In the genomic region with DNA sequence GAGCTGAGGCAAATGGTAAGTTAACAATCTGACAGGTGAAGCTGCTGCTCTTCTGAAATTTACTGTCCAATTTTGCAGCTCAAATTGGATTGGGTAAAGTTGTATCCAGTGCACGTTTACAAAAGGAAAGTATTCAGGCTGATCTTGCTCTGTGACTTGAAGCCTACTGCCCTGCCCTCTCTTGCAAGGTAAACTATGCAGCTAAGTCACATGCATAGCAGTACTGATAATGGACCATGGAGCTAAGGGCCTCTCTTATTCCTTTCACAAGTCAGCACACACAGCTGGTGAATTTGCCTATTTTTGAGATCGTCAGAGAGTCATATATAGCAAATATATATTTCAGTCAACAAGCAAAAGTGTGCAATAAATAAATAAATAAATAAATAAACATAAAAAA, we compare ENCODE assay signal across 1 cellular context.
TF ChIP-seq lines count a peak whose summit lies in the region.

No MANE protein-coding gene starts in this region.

TF ChIP-seq in HepG2, 621 proteins besides CTCF, POLR2A, EP300 and RAD21:
- TF ChIP-seq MAFF (IDR thresholded peaks at IDR 0.05; ENCODE audit: low read depth, low read length), result no peak
- TF ChIP-seq FLYWCH1 (CRISPR knock-in tag; IDR thresholded peaks at IDR 0.05), result no peak
- TF ChIP-seq, protein P1, sequence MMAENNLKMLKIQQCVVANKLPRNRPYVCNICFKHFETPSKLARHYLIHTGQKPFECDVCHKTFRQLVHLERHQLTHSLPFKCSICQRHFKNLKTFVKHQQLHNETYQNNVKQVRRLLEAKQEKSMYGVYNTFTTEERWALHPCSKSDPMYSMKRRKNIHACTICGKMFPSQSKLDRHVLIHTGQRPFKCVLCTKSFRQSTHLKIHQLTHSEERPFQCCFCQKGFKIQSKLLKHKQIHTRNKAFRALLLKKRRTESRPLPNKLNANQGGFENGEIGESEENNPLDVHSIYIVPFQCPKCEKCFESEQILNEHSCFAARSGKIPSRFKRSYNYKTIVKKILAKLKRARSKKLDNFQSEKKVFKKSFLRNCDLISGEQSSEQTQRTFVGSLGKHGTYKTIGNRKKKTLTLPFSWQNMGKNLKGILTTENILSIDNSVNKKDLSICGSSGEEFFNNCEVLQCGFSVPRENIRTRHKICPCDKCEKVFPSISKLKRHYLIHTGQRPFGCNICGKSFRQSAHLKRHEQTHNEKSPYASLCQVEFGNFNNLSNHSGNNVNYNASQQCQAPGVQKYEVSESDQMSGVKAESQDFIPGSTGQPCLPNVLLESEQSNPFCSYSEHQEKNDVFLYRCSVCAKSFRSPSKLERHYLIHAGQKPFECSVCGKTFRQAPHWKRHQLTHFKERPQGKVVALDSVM (CRISPR knock-in tag; IDR thresholded peaks at IDR 0.05), result no peak
- TF ChIP-seq NFRKB (IDR thresholded peaks at IDR 0.05), result no peak
- TF ChIP-seq ZNF773 (CRISPR knock-in tag; IDR thresholded peaks at IDR 0.05; ENCODE audit: borderline replicate concordance), result no peak
- TF ChIP-seq NFE2L2 (IDR thresholded peaks at IDR 0.05; ENCODE audit: low read length), result no peak
- no peak for TF ChIP-seq REXO4 (CRISPR knock-in tag; IDR thresholded peaks at IDR 0.05; ENCODE audit: borderline replicate concordance)
- TF ChIP-seq MTF2 (CRISPR knock-in tag; IDR thresholded peaks at IDR 0.05; ENCODE audit: borderline replicate concordance), result no peak
- TF ChIP-seq, protein P2, sequence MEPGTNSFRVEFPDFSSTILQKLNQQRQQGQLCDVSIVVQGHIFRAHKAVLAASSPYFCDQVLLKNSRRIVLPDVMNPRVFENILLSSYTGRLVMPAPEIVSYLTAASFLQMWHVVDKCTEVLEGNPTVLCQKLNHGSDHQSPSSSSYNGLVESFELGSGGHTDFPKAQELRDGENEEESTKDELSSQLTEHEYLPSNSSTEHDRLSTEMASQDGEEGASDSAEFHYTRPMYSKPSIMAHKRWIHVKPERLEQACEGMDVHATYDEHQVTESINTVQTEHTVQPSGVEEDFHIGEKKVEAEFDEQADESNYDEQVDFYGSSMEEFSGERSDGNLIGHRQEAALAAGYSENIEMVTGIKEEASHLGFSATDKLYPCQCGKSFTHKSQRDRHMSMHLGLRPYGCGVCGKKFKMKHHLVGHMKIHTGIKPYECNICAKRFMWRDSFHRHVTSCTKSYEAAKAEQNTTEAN (CRISPR knock-in tag; conservative IDR thresholded peaks at IDR 0.05), result no peak
- no peak for TF ChIP-seq RFXANK (CRISPR knock-in tag; IDR thresholded peaks at IDR 0.05)
- TF ChIP-seq ZNF891 (CRISPR knock-in tag; IDR thresholded peaks at IDR 0.05), result no peak
- no peak for TF ChIP-seq TSC22D2 (CRISPR knock-in tag; IDR thresholded peaks at IDR 0.05; ENCODE audit: borderline replicate concordance)
- no peak for TF ChIP-seq ZFP37 (CRISPR knock-in tag; IDR thresholded peaks at IDR 0.05; ENCODE audit: borderline replicate concordance)
- no peak for TF ChIP-seq TAF15 (IDR thresholded peaks at IDR 0.05; ENCODE audit: low read depth, low read length, poor library complexity, severe bottlenecking)
- no peak for TF ChIP-seq SMAD9 (CRISPR knock-in tag; IDR thresholded peaks at IDR 0.05)
- TF ChIP-seq RORA (CRISPR knock-in tag; IDR thresholded peaks at IDR 0.05), result no peak
- no peak for TF ChIP-seq ZNF335 (CRISPR knock-in tag; IDR thresholded peaks at IDR 0.05)
- no peak for TF ChIP-seq TOE1 (CRISPR knock-in tag; IDR thresholded peaks at IDR 0.05)
